31 cellular contexts compared by ENCODE assay signal in genomic region chr5:147629196-147629595, GRCh38.
"Had no signal": no experiment of that assay in that cellular context is flagged by ENCODE, and none has a peak within 500 bp of the region (broad histone marks: within the 10 kb centered on the region; RNA-seq: fewer than 3 reads in every experiment).

No MANE protein-coding gene starts in this region.

- H3K36me3 Mint-ChIP-seq: activated CD8-positive, alpha-beta memory T cell treated with anti-CD3 and anti-CD28 coated beads, Interleukin-2, amount 10 ng/mL, durations not matched to agents 7 days and 5 days; stimulated activated memory B cell treated with anti-CD40 and anti-IgM and Interleukin-4, amounts not matched to agents 10 μg/mL and 1 μg/mL and 100 μg/mL, for 72 hours had no signal

- H3K9me3 Mint-ChIP-seq: activated naive CD4-positive, alpha-beta T cell treated with anti-CD3 and anti-CD28 coated beads, Interleukin-2, amount 50 U/mL, for 24 hours; activated naive CD8-positive, alpha-beta T cell treated with anti-CD3 and anti-CD28 coated beads, Interleukin-2, amount 50 U/mL, for 24 hours; activated T-helper 2 cell treated with anti-CD3 and anti-CD28 coated beads, Interferon-gamma antibody, Interleukin-2, Interleukin-4, amounts not matched to agents 10 μg/mL and 5 μg/mL and 100 μg/mL, durations not matched to agents 14 hours and 24 hours and 36 hours; stimulated activated memory B cell treated with anti-CD40 and anti-IgM and Interleukin-4, amounts not matched to agents 10 μg/mL and 1 μg/mL and 100 μg/mL, for 72 hours had no signal

- H3K4me1 Mint-ChIP-seq: activated CD4-positive, alpha-beta T cell treated with anti-CD3 and anti-CD28 coated beads for 36 hours; activated CD8-positive, alpha-beta memory T cell treated with anti-CD3 and anti-CD28 coated beads, Interleukin-2, amount 10 ng/mL, durations not matched to agents 7 days and 5 days; activated naive CD4-positive, alpha-beta T cell treated with anti-CD3 and anti-CD28 coated beads, Interleukin-2, amount 50 U/mL, for 24 hours; activated naive CD8-positive, alpha-beta T cell treated with anti-CD3 and anti-CD28 coated beads, Interleukin-2, amount 50 U/mL, for 24 hours; stimulated activated memory B cell treated with anti-CD40 and anti-IgM and Interleukin-4, amounts not matched to agents 10 μg/mL and 1 μg/mL and 100 μg/mL, for 72 hours had no signal

- H3K4me3 ChIP-seq: body of pancreas, coronary artery, dorsolateral prefrontal cortex, heart right ventricle, left lung, lower lobe of right lung, ovary, skin epidermis, stomach, thyroid gland, upper lobe of left lung, vagina had no signal

- H3K27me3 Mint-ChIP-seq: activated CD4-positive, alpha-beta T cell treated with anti-CD3 and anti-CD28 coated beads for 36 hours; activated CD8-positive, alpha-beta memory T cell treated with anti-CD3 and anti-CD28 coated beads, Interleukin-2, amount 10 ng/mL, durations not matched to agents 7 days and 5 days; activated naive CD4-positive, alpha-beta T cell treated with anti-CD3 and anti-CD28 coated beads, Interleukin-2, amount 50 U/mL, for 24 hours; activated naive CD8-positive, alpha-beta T cell treated with anti-CD3 and anti-CD28 coated beads, Interleukin-2, amount 50 U/mL, for 24 hours; stimulated activated memory B cell treated with anti-CD40 and anti-IgM and Interleukin-4, amounts not matched to agents 10 μg/mL and 1 μg/mL and 100 μg/mL, for 72 hours had no signal

- FAIRE-seq: endothelial cell of umbilical vein had no signal

- H3K4me3 Mint-ChIP-seq: activated CD4-positive, alpha-beta T cell treated with anti-CD3 and anti-CD28 coated beads for 36 hours; activated CD8-positive, alpha-beta memory T cell treated with anti-CD3 and anti-CD28 coated beads, Interleukin-2, amount 10 ng/mL, durations not matched to agents 7 days and 5 days; activated CD8-positive, alpha-beta T cell treated with anti-CD3 and anti-CD28 coated beads, Interleukin-2, amount 10 ng/mL, durations not matched to agents 7 days and 5 days; activated naive CD4-positive, alpha-beta T cell treated with anti-CD3 and anti-CD28 coated beads, Interleukin-2, amount 50 U/mL, for 24 hours; activated naive CD8-positive, alpha-beta T cell treated with anti-CD3 and anti-CD28 coated beads, Interleukin-2, amount 50 U/mL, for 24 hours; stimulated activated memory B cell treated with anti-CD40 and anti-IgM and Interleukin-4, amounts not matched to agents 10 μg/mL and 1 μg/mL and 100 μg/mL, for 72 hours had no signal

- H3K27ac Mint-ChIP-seq: activated CD4-positive, alpha-beta T cell treated with anti-CD3 and anti-CD28 coated beads for 36 hours; activated CD8-positive, alpha-beta memory T cell treated with anti-CD3 and anti-CD28 coated beads, Interleukin-2, amount 10 ng/mL, durations not matched to agents 7 days and 5 days; activated CD8-positive, alpha-beta T cell treated with anti-CD3 and anti-CD28 coated beads, Interleukin-2, amount 10 ng/mL, durations not matched to agents 7 days and 5 days; activated naive CD4-positive, alpha-beta T cell treated with anti-CD3 and anti-CD28 coated beads, Interleukin-2, amount 50 U/mL, for 24 hours; activated naive CD8-positive, alpha-beta T cell treated with anti-CD3 and anti-CD28 coated beads, Interleukin-2, amount 50 U/mL, for 24 hours; activated T-helper 2 cell treated with anti-CD3 and anti-CD28 coated beads, Interferon-gamma antibody, Interleukin-2, Interleukin-4, amounts not matched to agents 10 μg/mL and 5 μg/mL and 100 μg/mL, durations not matched to agents 14 hours and 24 hours and 36 hours; progenitor cell of endocrine pancreas; stimulated activated memory B cell treated with anti-CD40 and anti-IgM and Interleukin-4, amounts not matched to agents 10 μg/mL and 1 μg/mL and 100 μg/mL, for 72 hours had no signal

- DNase-seq: activated CD4-positive, alpha-beta T cell treated with anti-CD3 and anti-CD28 coated beads for 36 hours; activated CD4-positive, CD25-positive, alpha-beta regulatory T cell; activated CD8-positive, alpha-beta memory T cell treated with anti-CD3 and anti-CD28 coated beads, Interleukin-2, amount 10 ng/mL, durations not matched to agents 7 days and 5 days; activated CD8-positive, alpha-beta T cell treated with anti-CD3 and anti-CD28 coated beads, Interleukin-2, amount 10 ng/mL, durations not matched to agents 7 days and 5 days; activated naive CD8-positive, alpha-beta T cell treated with anti-CD3 and anti-CD28 coated beads, Interleukin-2, amount 50 U/mL, for 24 hours; activated T-cell treated with anti-CD3 and anti-CD28 coated beads, Interleukin-2, amount 50 U/mL, for 48 hours; amygdala; body of pancreas; dorsolateral prefrontal cortex; effector memory CD4-positive, alpha-beta T cell; foreskin keratinocyte; heart right ventricle; left lung; lower lobe of right lung; mesenchymal stem cell; ovary; retina; stimulated activated CD4-positive, alpha-beta T cell treated with anti-CD3 and anti-CD28 coated beads, Interleukin-12 subunit alpha, Interleukin-12 subunit beta, amount 100 ng/mL, for 4 hours; stimulated activated CD4-positive, alpha-beta T cell treated with anti-CD3 and anti-CD28 coated beads, Interleukin-4, amount 100 ng/mL, for 4 hours; stimulated activated CD8-positive, alpha-beta memory T cell treated with anti-CD3 and anti-CD28 coated beads, Interleukin-4, amount 100 ng/mL, for 48 hours; stomach; thyroid gland; upper lobe of left lung had no signal
